In genomic region chr7:27133409-27134157, GRCh38 we compare ENCODE assay signal across 1 cellular context.
TF ChIP-seq lines count a peak whose summit lies in the region.

No MANE protein-coding gene starts in this region.

TF ChIP-seq in HepG2, 621 proteins besides CTCF, POLR2A, EP300 and RAD21 (continued from another document and continues in another):
- TF ChIP-seq, protein P1, sequence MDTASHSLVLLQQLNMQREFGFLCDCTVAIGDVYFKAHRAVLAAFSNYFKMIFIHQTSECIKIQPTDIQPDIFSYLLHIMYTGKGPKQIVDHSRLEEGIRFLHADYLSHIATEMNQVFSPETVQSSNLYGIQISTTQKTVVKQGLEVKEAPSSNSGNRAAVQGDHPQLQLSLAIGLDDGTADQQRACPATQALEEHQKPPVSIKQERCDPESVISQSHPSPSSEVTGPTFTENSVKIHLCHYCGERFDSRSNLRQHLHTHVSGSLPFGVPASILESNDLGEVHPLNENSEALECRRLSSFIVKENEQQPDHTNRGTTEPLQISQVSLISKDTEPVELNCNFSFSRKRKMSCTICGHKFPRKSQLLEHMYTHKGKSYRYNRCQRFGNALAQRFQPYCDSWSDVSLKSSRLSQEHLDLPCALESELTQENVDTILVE (CRISPR knock-in tag; IDR thresholded peaks at IDR 0.05) = no peak
- TF ChIP-seq, protein P2, sequence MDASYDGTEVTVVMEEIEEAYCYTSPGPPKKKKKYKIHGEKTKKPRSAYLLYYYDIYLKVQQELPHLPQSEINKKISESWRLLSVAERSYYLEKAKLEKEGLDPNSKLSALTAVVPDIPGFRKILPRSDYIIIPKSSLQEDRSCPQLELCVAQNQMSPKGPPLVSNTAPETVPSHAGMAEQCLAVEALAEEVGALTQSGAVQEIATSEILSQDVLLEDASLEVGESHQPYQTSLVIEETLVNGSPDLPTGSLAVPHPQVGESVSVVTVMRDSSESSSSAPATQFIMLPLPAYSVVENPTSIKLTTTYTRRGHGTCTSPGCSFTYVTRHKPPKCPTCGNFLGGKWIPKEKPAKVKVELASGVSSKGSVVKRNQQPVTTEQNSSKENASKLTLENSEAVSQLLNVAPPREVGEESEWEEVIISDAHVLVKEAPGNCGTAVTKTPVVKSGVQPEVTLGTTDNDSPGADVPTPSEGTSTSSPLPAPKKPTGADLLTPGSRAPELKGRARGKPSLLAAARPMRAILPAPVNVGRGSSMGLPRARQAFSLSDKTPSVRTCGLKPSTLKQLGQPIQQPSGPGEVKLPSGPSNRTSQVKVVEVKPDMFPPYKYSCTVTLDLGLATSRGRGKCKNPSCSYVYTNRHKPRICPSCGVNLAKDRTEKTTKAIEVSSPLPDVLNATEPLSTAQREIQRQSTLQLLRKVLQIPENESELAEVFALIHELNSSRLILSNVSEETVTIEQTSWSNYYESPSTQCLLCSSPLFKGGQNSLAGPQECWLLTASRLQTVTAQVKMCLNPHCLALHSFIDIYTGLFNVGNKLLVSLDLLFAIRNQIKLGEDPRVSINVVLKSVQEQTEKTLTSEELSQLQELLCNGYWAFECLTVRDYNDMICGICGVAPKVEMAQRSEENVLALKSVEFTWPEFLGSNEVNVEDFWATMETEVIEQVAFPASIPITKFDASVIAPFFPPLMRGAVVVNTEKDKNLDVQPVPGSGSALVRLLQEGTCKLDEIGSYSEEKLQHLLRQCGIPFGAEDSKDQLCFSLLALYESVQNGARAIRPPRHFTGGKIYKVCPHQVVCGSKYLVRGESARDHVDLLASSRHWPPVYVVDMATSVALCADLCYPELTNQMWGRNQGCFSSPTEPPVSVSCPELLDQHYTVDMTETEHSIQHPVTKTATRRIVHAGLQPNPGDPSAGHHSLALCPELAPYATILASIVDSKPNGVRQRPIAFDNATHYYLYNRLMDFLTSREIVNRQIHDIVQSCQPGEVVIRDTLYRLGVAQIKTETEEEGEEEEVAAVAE (CRISPR knock-in tag; IDR thresholded peaks at IDR 0.05; ENCODE audit: borderline replicate concordance) = no peak
- TF ChIP-seq ZNF557 (CRISPR knock-in tag; IDR thresholded peaks at IDR 0.05) (no peak), IRX3 (CRISPR knock-in tag; IDR thresholded peaks at IDR 0.05; ENCODE audit: borderline replicate concordance, low read depth) (no peak), SP4 (CRISPR knock-in tag; IDR thresholded peaks at IDR 0.05) (0 out of 2 replicates have a peak, but pooled peaks have one; percentile 16), SSRP1 (CRISPR knock-in tag; IDR thresholded peaks at IDR 0.05) (no peak), SRSF1 (optimal IDR thresholded peaks at IDR 0.05; ENCODE audit: low read depth, low read length) (no peak), SOX13 (IDR thresholded peaks at IDR 0.05) (peak; percentile 57; the same call in 1 of the 2 replicates), SOX13 (CRISPR knock-in tag; conservative IDR thresholded peaks at IDR 0.05 in 1 of 2, IDR thresholded peaks at IDR 0.05 in 1 of 2) (peak in 1 of 2 experiments; percentile 87; a peak in 2 of 4 replicates), TEAD3 (CRISPR knock-in tag; optimal IDR thresholded peaks at IDR 0.05; ENCODE audit: borderline replicate concordance) (peak; percentile 40), PATZ1 (CRISPR knock-in tag; IDR thresholded peaks at IDR 0.05) (no peak), RFXAP (CRISPR knock-in tag; IDR thresholded peaks at IDR 0.05; ENCODE audit: borderline replicate concordance) (no peak), MNT (IDR thresholded peaks at IDR 0.05) (no peak), ZNF292 (CRISPR knock-in tag; IDR thresholded peaks at IDR 0.05; ENCODE audit: borderline replicate concordance, low read depth) (peak; percentile 65; the same call in 1 of the 2 replicates), ZNF281 (CRISPR knock-in tag; IDR thresholded peaks at IDR 0.05; ENCODE audit: borderline replicate concordance) (no peak), ONECUT2 (CRISPR knock-in tag; IDR thresholded peaks at IDR 0.05) (peak; percentile 56), ZBTB8A (CRISPR knock-in tag; IDR thresholded peaks at IDR 0.05; ENCODE audit: borderline replicate concordance, low read depth) (no peak), CCDC6 (CRISPR knock-in tag; IDR thresholded peaks at IDR 0.05) (no peak), THAP8 (CRISPR knock-in tag; IDR thresholded peaks at IDR 0.05; ENCODE audit: borderline replicate concordance) (no peak), NR2F6 (IDR thresholded peaks at IDR 0.05) (peak; percentile 83), NR2F6 (CRISPR knock-in tag; IDR thresholded peaks at IDR 0.05) (peak; percentile 69), BRD4 (CRISPR knock-in tag; IDR thresholded peaks at IDR 0.05) (no peak), MTA1 (CRISPR knock-in tag; IDR thresholded peaks at IDR 0.05; ENCODE audit: borderline replicate concordance) (no peak), ZSCAN20 (CRISPR knock-in tag; IDR thresholded peaks at IDR 0.05; ENCODE audit: borderline replicate concordance) (no peak), NAIF1 (CRISPR knock-in tag; IDR thresholded peaks at IDR 0.05; ENCODE audit: borderline replicate concordance) (no peak), FOXA3 (CRISPR knock-in tag; IDR thresholded peaks at IDR 0.05) (peak; percentile 54), TCF7 (IDR thresholded peaks at IDR 0.05; ENCODE audit: low read depth) (peak; percentile 57; the same call in 1 of the 2 replicates), SMAD3 (CRISPR knock-in tag; IDR thresholded peaks at IDR 0.05) (no peak), ZNF589 (CRISPR knock-in tag; conservative IDR thresholded peaks at IDR 0.05) (no peak), CEBPB (IDR thresholded peaks at IDR 0.05; ENCODE audit: borderline replicate concordance, low read depth, low read length) (no peak), ETV6 (CRISPR knock-in tag; conservative IDR thresholded peaks at IDR 0.05) (no peak), ZNF83 (CRISPR knock-in tag; IDR thresholded peaks at IDR 0.05; ENCODE audit: borderline replicate concordance) (no peak), TARDBP (CRISPR knock-in tag; IDR thresholded peaks at IDR 0.05) (peak; percentile 71; the same call in 1 of the 2 replicates), ZNF235 (CRISPR knock-in tag; IDR thresholded peaks at IDR 0.05; ENCODE audit: borderline replicate concordance) (no peak), MBD4 (IDR thresholded peaks at IDR 0.05; ENCODE audit: borderline replicate concordance, low read length) (no peak), ZNF660 (CRISPR knock-in tag; IDR thresholded peaks at IDR 0.05; ENCODE audit: borderline replicate concordance, low read depth) (no peak), MAX (IDR thresholded peaks at IDR 0.05) (no peak; the same call in 1 of the 2 replicates), TBL1XR1 (IDR thresholded peaks at IDR 0.05; ENCODE audit: borderline replicate concordance, low read length, partially characterized antibody) (peak; percentile 64), NFATC3 (CRISPR knock-in tag; IDR thresholded peaks at IDR 0.05) (no peak), CERS6 (CRISPR knock-in tag; IDR thresholded peaks at IDR 0.05) (no peak), ZNF841 (CRISPR knock-in tag; IDR thresholded peaks at IDR 0.05; ENCODE audit: borderline replicate concordance) (0 out of 2 replicates have a peak, but pooled peaks have one; percentile 18)
- TF ChIP-seq, protein P3, sequence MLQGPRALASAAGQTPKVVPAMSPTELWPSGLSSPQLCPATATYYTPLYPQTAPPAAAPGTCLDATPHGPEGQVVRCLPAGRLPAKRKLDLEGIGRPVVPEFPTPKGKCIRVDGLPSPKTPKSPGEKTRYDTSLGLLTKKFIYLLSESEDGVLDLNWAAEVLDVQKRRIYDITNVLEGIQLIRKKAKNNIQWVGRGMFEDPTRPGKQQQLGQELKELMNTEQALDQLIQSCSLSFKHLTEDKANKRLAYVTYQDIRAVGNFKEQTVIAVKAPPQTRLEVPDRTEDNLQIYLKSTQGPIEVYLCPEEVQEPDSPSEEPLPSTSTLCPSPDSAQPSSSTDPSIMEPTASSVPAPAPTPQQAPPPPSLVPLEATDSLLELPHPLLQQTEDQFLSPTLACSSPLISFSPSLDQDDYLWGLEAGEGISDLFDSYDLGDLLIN (CRISPR knock-in tag; IDR thresholded peaks at IDR 0.05; ENCODE audit: borderline replicate concordance) = no peak
- TF ChIP-seq, protein P4, sequence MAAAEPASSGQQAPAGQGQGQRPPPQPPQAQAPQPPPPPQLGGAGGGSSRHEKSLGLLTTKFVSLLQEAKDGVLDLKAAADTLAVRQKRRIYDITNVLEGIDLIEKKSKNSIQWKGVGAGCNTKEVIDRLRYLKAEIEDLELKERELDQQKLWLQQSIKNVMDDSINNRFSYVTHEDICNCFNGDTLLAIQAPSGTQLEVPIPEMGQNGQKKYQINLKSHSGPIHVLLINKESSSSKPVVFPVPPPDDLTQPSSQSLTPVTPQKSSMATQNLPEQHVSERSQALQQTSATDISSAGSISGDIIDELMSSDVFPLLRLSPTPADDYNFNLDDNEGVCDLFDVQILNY (CRISPR knock-in tag; conservative IDR thresholded peaks at IDR 0.05) = no peak
- TF ChIP-seq, protein P5, sequence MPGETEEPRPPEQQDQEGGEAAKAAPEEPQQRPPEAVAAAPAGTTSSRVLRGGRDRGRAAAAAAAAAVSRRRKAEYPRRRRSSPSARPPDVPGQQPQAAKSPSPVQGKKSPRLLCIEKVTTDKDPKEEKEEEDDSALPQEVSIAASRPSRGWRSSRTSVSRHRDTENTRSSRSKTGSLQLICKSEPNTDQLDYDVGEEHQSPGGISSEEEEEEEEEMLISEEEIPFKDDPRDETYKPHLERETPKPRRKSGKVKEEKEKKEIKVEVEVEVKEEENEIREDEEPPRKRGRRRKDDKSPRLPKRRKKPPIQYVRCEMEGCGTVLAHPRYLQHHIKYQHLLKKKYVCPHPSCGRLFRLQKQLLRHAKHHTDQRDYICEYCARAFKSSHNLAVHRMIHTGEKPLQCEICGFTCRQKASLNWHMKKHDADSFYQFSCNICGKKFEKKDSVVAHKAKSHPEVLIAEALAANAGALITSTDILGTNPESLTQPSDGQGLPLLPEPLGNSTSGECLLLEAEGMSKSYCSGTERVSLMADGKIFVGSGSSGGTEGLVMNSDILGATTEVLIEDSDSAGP (CRISPR knock-in tag; IDR thresholded peaks at IDR 0.05; ENCODE audit: borderline replicate concordance) = no peak
- TF ChIP-seq, protein P6, sequence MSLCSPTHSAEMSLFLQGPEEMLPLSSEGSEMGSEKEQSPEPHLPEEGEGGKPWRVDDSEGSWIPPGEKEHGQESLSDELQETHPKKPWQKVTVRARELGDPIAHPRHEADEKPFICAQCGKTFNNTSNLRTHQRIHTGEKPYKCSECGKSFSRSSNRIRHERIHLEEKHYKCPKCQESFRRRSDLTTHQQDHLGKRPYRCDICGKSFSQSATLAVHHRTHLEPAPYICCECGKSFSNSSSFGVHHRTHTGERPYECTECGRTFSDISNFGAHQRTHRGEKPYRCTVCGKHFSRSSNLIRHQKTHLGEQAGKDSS (CRISPR knock-in tag; IDR thresholded peaks at IDR 0.05; ENCODE audit: borderline replicate concordance, low read depth) = no peak
